ENCODE assay signal across 8 cellular contexts in genomic region chr22:36028646-36029405, GRCh38. TPM values are rescaled to one million over a fixed set of nuclear protein-coding genes. Genes with fewer than 3 reads are reported as not detected.
DNase-seq lines count a peak whose midpoint lies in the region; ATAC-seq, FAIRE-seq and TF ChIP-seq lines count a peak whose summit lies in the region.

Gene RBFOX2, minus strand, starts transcription at chr22:36028824. Its CDS starts 399 bp downstream, at chr22:36028425.

- BruUV-seq in endothelial cell of umbilical vein (replicated peaks; lab: Mats Ljungman, UMichigan) = no TSS peak

- H3K79me2 ChIP-seq in OCI-LY1 (ENCODE audit: insufficient read depth, low read length) (no peaks in the 10 kb centered on the region), endothelial cell of umbilical vein (ENCODE audit: control insufficient read depth, insufficient read depth, low read length) (peaks cover 40% of the 10 kb centered on the region)

- peak within 1 kb of the TSS; percentile 73 for H3K9ac ChIP-seq in OCI-LY1 (ENCODE audit: low read length)
- H3K9ac ChIP-seq in endothelial cell of umbilical vein (replicated peaks; ENCODE audit: extremely low read depth, insufficient read depth, low read length) = peak within 1 kb of the TSS; percentile 93

- H4K20me1 ChIP-seq in OCI-LY1 (ENCODE audit: insufficient read depth, low read length) (no peaks in the 10 kb centered on the region), endothelial cell of umbilical vein (replicated peaks; ENCODE audit: control insufficient read depth, extremely low read depth, insufficient read depth, low read length) (no peaks in the 10 kb centered on the region)

- no peaks in the 10 kb centered on the region for H3K27me3 ChIP-seq in OCI-LY1 (ENCODE audit: insufficient read depth, low read length)
- H3K27me3 ChIP-seq in endothelial cell of umbilical vein (ENCODE audit: control insufficient read depth in 2 of 2, insufficient read depth in 2 of 2, low read length in 2 of 2) = no peaks in the 10 kb centered on the region

- H3K9me1 ChIP-seq in endothelial cell of umbilical vein (replicated peaks; ENCODE audit: control insufficient read depth, extremely low read depth, insufficient read depth, low read length) = no peaks in the 10 kb centered on the region

- peak; percentile 11 for TF ChIP-seq POLR2A in endothelial cell of umbilical vein (IDR thresholded peaks at IDR 0.05; ENCODE audit: low read depth, low read length)

- no peak for ATAC-seq in GM21390 (IDR thresholded peaks at IDR 0.05; ENCODE audit: unreplicated experiment)

- H2AFZ ChIP-seq in OCI-LY1 (ENCODE audit: low read length) = no peak within 1 kb of the TSS
- H2AFZ ChIP-seq in endothelial cell of umbilical vein (ENCODE audit: low read depth, low read length) = peak within 1 kb of the TSS; percentile 99

- peak within 1 kb of the TSS; percentile 74 for H3K4me3 ChIP-seq in OCI-LY1 (ENCODE audit: low read depth, low read length, poor library complexity, severe bottlenecking)
- H3K4me3 ChIP-seq in endothelial cell of umbilical vein (replicated peaks in 1 of 3; ENCODE audit: insufficient read depth in 1 of 3, low read depth in 1 of 3, low read length in 3 of 3) = peak within 1 kb of the TSS; percentile 60 to 80 (median 74)
- H3K4me3 ChIP-seq in mesodermal cell (ENCODE audit: extremely low read depth, insufficient read depth, low read length, poor library complexity, severe bottlenecking) = peak within 1 kb of the TSS; percentile 98

- H3F3A ChIP-seq in OCI-LY1 (ENCODE audit: insufficient read depth, low read length) = 0 out of 2 replicates have a peak, but pooled peaks cover 4% of the 10 kb centered on the region

- intact Hi-C loops in endothelial cell of umbilical vein (cut with micrococcal nuclease) = loop anchor here (1.0 to 10.0 kb wide), 7 partner anchors 36 to 402 kb away; no protein-coding TSS in a partner anchor

- no peaks in the 10 kb centered on the region for H3K9me2 ChIP-seq in OCI-LY1 (ENCODE audit: low read depth, low read length)

- H3K36me3 ChIP-seq in OCI-LY1 (ENCODE audit: insufficient read depth, low read length) (no peaks in the 10 kb centered on the region), endothelial cell of umbilical vein (ENCODE audit: control insufficient read depth in 2 of 2, extremely low read depth in 1 of 2, insufficient read depth in 2 of 2, low read length in 2 of 2) (peaks cover 0 to 2% of the 10 kb centered on the region in 2 experiments), mesodermal cell (ENCODE audit: control insufficient read depth, insufficient read depth, low read length) (peaks cover 16% of the 10 kb centered on the region)

- peak; percentile 86 for DNase-seq in DMS114 treated with DMSO at 0.1 percent for 48 hours (lab: John Stamatoyannopoulos, UW; ENCODE audit: unreplicated experiment)
- peak; percentile 92 for DNase-seq in HuH-7 (ENCODE audit: low spot score)
- peak; percentile 78 for DNase-seq in activated T-cell treated with anti-CD3 and anti-CD28 coated beads for 48 hours (ENCODE audit: low read depth)
- DNase-seq in endothelial cell of umbilical vein (ENCODE audit: low read depth, low spot score) = peak; percentile 97
- DNase-seq in stimulated activated CD8-positive, alpha-beta memory T cell treated with anti-CD3 and anti-CD28 coated beads, Interleukin-12 subunit alpha, Interleukin-12 subunit beta, amount 100 ng/mL, for 24 hours (ENCODE audit: extremely low read depth) = peak; percentile 57

- POLR2A ChIA-PET in endothelial cell of umbilical vein (lab: Charles Lee) = interaction anchor here (0.6 to 1.3 kb wide), 5 partner anchors 13 to 68 kb away, joined by 3 to 5 read pairs (median 3); no protein-coding TSS in a partner anchor

- dilution Hi-C loops in endothelial cell of umbilical vein (cut with MboI; ENCODE audit: extremely low pct_ligation_motif_present, low sequenced_read_pairs) = no loop called here

- peak; percentile 93 for FAIRE-seq in endothelial cell of umbilical vein (lab: Jason Lieb, UNC)

- 0 to 1% methylated on average over 21 to 40 of the region's 74 CpGs for WGBS in mesodermal cell (ENCODE audit: insufficient coverage in 2 of 2), 2 experiments

- peak within 1 kb of the TSS; percentile 45 for H3K27ac ChIP-seq in OCI-LY1 (ENCODE audit: low read depth, low read length, poor library complexity, severe bottlenecking)
- H3K27ac ChIP-seq in endothelial cell of umbilical vein (ENCODE audit: insufficient read depth, low read depth, low read length) = peak within 1 kb of the TSS; percentile 53
- peak within 1 kb of the TSS; percentile 81 for H3K27ac ChIP-seq in mesodermal cell (ENCODE audit: low read depth, low read length, severe bottlenecking)

- peaks cover 26% of the 10 kb centered on the region for H3K4me1 ChIP-seq in OCI-LY1 (ENCODE audit: insufficient read depth, low read length, severe bottlenecking)
- H3K4me1 ChIP-seq in endothelial cell of umbilical vein (ENCODE audit: control insufficient read depth, extremely low read depth, insufficient read depth, low read length) = peaks cover 21% of the 10 kb centered on the region
- peaks cover 10% of the 10 kb centered on the region for H3K4me1 ChIP-seq in mesodermal cell (ENCODE audit: control insufficient read depth, insufficient read depth, low read length, poor library complexity, severe bottlenecking)

- H3K4me2 ChIP-seq in OCI-LY1 (ENCODE audit: low read length) (peak within 1 kb of the TSS; percentile 83), endothelial cell of umbilical vein (ENCODE audit: insufficient read depth, low read length) (peak within 1 kb of the TSS; percentile 89)

- TF ChIP-seq CTCF in OCI-LY1 (IDR thresholded peaks at IDR 0.05; ENCODE audit: low read length) = no peak
- no peak for TF ChIP-seq CTCF in endothelial cell of umbilical vein (IDR thresholded peaks at IDR 0.05; ENCODE audit: extremely low read depth in 1 of 2, insufficient read depth in 1 of 2, low read depth in 1 of 2, low read length in 2 of 2)

- CTCF ChIA-PET in endothelial cell of umbilical vein (lab: Charles Lee) = interaction anchor here (0.6 to 4.3 kb wide), 15 partner anchors 13 to 598 kb away, joined by 3 to 65 read pairs (median 3); no protein-coding TSS in a partner anchor

- H3K9me3 ChIP-seq in OCI-LY1 (ENCODE audit: low read length) (no peaks in the 10 kb centered on the region), endothelial cell of umbilical vein (replicated peaks; ENCODE audit: control insufficient read depth, insufficient read depth, low read length) (no peaks in the 10 kb centered on the region), mesodermal cell (ENCODE audit: control insufficient read depth, low read length) (no peaks in the 10 kb centered on the region)

TF ChIP-seq in endothelial cell of umbilical vein, 7 proteins besides CTCF, POLR2A, EP300 and RAD21:
- TF ChIP-seq FOS (IDR thresholded peaks at IDR 0.05; ENCODE audit: borderline replicate concordance, insufficient read depth, low read length) (no peak), MYC (IDR thresholded peaks at IDR 0.05; ENCODE audit: low read depth, low read length) (peak; percentile 7), MAX (IDR thresholded peaks at IDR 0.05; ENCODE audit: insufficient read depth, insufficient read length) (no peak), POLR2AphosphoS5 (IDR thresholded peaks at IDR 0.05; ENCODE audit: insufficient read depth, low read depth, low read length) (no peak), JUN (IDR thresholded peaks at IDR 0.05; ENCODE audit: borderline replicate concordance, insufficient read depth, insufficient read length, low read depth) (no peak), GATA2 (IDR thresholded peaks at IDR 0.05; ENCODE audit: insufficient read depth, insufficient read length, low read depth, low read length) (no peak), EZH2 (IDR thresholded peaks at IDR 0.05; ENCODE audit: borderline replicate concordance, low read depth, low read length, severe bottlenecking) (no peak)

RNA-seq across cellular contexts. Expression of gene RBFOX2, which starts in this region (rescaled TPM):
- total RNA-seq in endothelial cell of umbilical vein = 125 and 129 TPM in 2 replicates
- 142 and 153 TPM in 2 replicates for polyA plus RNA-seq in endothelial cell of umbilical vein
- polyA plus RNA-seq in endothelial cell of umbilical vein (2011; cell fraction: cytosol; rRNA removed) = 107 and 109 TPM in 2 replicates
- 189 and 208 TPM in 2 replicates for polyA plus RNA-seq in endothelial cell of umbilical vein (2011; cell fraction: nucleus; rRNA removed)
- 88.6 and 110 TPM in 2 replicates for polyA plus RNA-seq in endothelial cell of umbilical vein (2012)
- polyA minus RNA-seq in endothelial cell of umbilical vein = 280 and 290 TPM in 2 replicates
- 34.8 TPM for polyA minus RNA-seq in endothelial cell of umbilical vein (2011; cell fraction: cytosol; rRNA and poly(A)+ RNA removed)
- 201 and 226 TPM in 2 replicates for polyA minus RNA-seq in endothelial cell of umbilical vein (2011; cell fraction: nucleus; rRNA and poly(A)+ RNA removed)
- 183 TPM for polyA plus RNA-seq in mesodermal cell (2013, experiment 1 of 2)
- polyA plus RNA-seq in mesodermal cell (2013, experiment 2 of 2) = 165 TPM
